ENCODE assay signal across 27 cellular contexts in genomic region chr5:170383227-170383626, GRCh38. TPM values are rescaled to one million over a fixed set of nuclear protein-coding genes. Genes with fewer than 3 reads are reported as not detected.
"Had no signal": no experiment of that assay in that cellular context is flagged by ENCODE, and none has a peak within 500 bp of the region (broad histone marks: within the 10 kb centered on the region; RNA-seq: fewer than 3 reads in every experiment).

No MANE protein-coding gene starts in this region.

- H3K36me3 ChIP-seq: gastrocnemius medialis, left ventricle myocardium inferior, prostate gland, right lobe of liver, transverse colon had no signal

- H3K4me1 Mint-ChIP-seq: immature natural killer cell; stimulated activated naive CD8-positive, alpha-beta T cell treated with anti-CD3 and anti-CD28 coated beads, Interleukin-15, amount 100 ng/mL, for 72 hours had no signal

- ATAC-seq: esophagus mucosa; gastrocnemius medialis; right lobe of liver; stimulated activated naive B cell treated with anti-CD40 and anti-IgM and Interleukin-4, amounts not matched to agents 10 μg/mL and 1 μg/mL and 100 μg/mL, for 72 hours; stimulated activated naive CD8-positive, alpha-beta T cell treated with anti-CD3 and anti-CD28 coated beads, Interleukin-15, amount 100 ng/mL, for 72 hours had no signal

- H3K4me3 ChIP-seq: dorsolateral prefrontal cortex, gastrocnemius medialis, left ventricle myocardium inferior, lung, prostate gland, right lobe of liver, spleen, thoracic aorta, transverse colon had no signal

- H3K9me3 Mint-ChIP-seq: immature natural killer cell; naive B cell; nephron; stimulated activated naive B cell treated with anti-CD40 and anti-IgM and Interleukin-4, amounts not matched to agents 10 μg/mL and 1 μg/mL and 100 μg/mL, for 72 hours; stimulated activated naive CD8-positive, alpha-beta T cell treated with anti-CD3 and anti-CD28 coated beads, Interleukin-15, amount 100 ng/mL, for 72 hours had no signal

- H3K79me2 ChIP-seq: parathyroid adenoma had no signal

- H2AFZ ChIP-seq: parathyroid adenoma had no signal

- H3K4me3 Mint-ChIP-seq: immature natural killer cell; nephron; stimulated activated naive B cell treated with anti-CD40 and anti-IgM and Interleukin-4, amounts not matched to agents 10 μg/mL and 1 μg/mL and 100 μg/mL, for 72 hours; stimulated activated naive CD8-positive, alpha-beta T cell treated with anti-CD3 and anti-CD28 coated beads, Interleukin-15, amount 100 ng/mL, for 72 hours had no signal

- H3K27ac ChIP-seq: dorsolateral prefrontal cortex, gastrocnemius medialis, left ventricle myocardium inferior, parathyroid adenoma, prostate gland, right lobe of liver, spleen had no signal

- H3K27me3 ChIP-seq: right lobe of liver, transverse colon had no signal

- H3K9ac ChIP-seq: parathyroid adenoma had no signal

- DNase-seq: cortex of kidney; dorsolateral prefrontal cortex; effector CD8-positive, alpha-beta T cell; gastrocnemius medialis; glutamatergic neuron; immature natural killer cell; left ventricle myocardium inferior; mesenchymal stem cell; midbrain; naive B cell; retina; right lobe of liver; spleen; stimulated activated CD4-positive, alpha-beta T cell treated with anti-CD3 and anti-CD28 coated beads, Interleukin-15, amount 100 ng/mL, for 24 hours; stimulated activated CD4-positive, alpha-beta T cell treated with anti-CD3 and anti-CD28 coated beads, Interleukin-1b, Interleukin-23, amount 100 ng/mL, for 48 hours; stimulated activated CD4-positive, alpha-beta T cell treated with anti-CD3 and anti-CD28 coated beads, Interleukin-4, amount 100 ng/mL, for 4 hours; stimulated activated naive B cell treated with anti-CD40 and anti-IgM and Interleukin-4, amounts not matched to agents 10 μg/mL and 1 μg/mL and 100 μg/mL, for 72 hours; stimulated activated naive CD8-positive, alpha-beta T cell treated with anti-CD3 and anti-CD28 coated beads, Interleukin-15, amount 100 ng/mL, for 72 hours; substantia nigra; transverse colon had no signal

- H3K36me3 Mint-ChIP-seq: immature natural killer cell; naive B cell; stimulated activated naive B cell treated with anti-CD40 and anti-IgM and Interleukin-4, amounts not matched to agents 10 μg/mL and 1 μg/mL and 100 μg/mL, for 72 hours had no signal

- H3K4me1 ChIP-seq: gastrocnemius medialis, prostate gland, right lobe of liver had no signal

- H3K9me3 ChIP-seq: gastrocnemius medialis, left ventricle myocardium inferior, prostate gland, right lobe of liver, spleen, thoracic aorta, transverse colon had no signal

- H3K27ac Mint-ChIP-seq: immature natural killer cell; stimulated activated naive B cell treated with anti-CD40 and anti-IgM and Interleukin-4, amounts not matched to agents 10 μg/mL and 1 μg/mL and 100 μg/mL, for 72 hours; stimulated activated naive CD8-positive, alpha-beta T cell treated with anti-CD3 and anti-CD28 coated beads, Interleukin-15, amount 100 ng/mL, for 72 hours had no signal

RNA-seq across cellular contexts. Expression of gene KCNMB1, which starts 5.9 kb away (rescaled TPM):
- total RNA-seq: fibroblast of villous mesenchyme had no signal
